Comparison of ENCODE assay signal across 26 cellular contexts in the genomic region with DNA sequence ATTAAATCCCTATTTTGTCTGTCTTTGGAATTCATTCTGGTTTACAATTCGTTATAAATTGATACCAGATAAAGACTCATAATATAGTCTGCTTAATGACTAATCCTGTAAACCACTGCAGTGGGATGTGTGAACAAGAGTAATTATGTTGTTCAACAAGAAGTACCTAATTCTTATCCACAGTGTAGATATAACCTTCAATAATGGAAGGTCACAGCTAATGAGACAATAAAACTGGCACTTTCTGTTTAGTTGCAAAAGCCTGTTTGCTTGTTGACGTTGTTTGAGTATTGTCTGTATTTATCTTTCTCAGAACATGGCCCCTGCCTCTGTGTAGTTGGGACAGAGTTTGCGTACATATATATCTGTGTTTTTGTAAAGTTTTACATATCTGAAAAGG. TPM values are rescaled to one million over a fixed set of nuclear protein-coding genes. Genes with fewer than 3 reads are reported as not detected.
DNase-seq lines count a peak whose midpoint lies in the region; ATAC-seq, FAIRE-seq and TF ChIP-seq lines count a peak whose summit lies in the region.
"Had no signal": no experiment of that assay in that cellular context is flagged by ENCODE, and none has a peak within 500 bp of the region (broad histone marks: within the 10 kb centered on the region; RNA-seq: fewer than 3 reads in every experiment).

No MANE protein-coding gene starts in this region.

- peaks cover 26% of the 10 kb centered on the region; the same call in 1 of the 3 replicates for H3K4me1 ChIP-seq in A549
- peaks cover 34 to 38% of the 10 kb centered on the region in 2 donors for H3K4me1 ChIP-seq in naive thymus-derived CD4-positive, alpha-beta T cell (ENCODE audit: control insufficient read depth in 2 of 2, insufficient read depth in 2 of 2, low read length in 2 of 2)
- H3K4me1 ChIP-seq: parathyroid adenoma, SJSA1 had no signal

- FAIRE-seq in A549 (lab: Jason Lieb, UNC) = peak; percentile 80
- FAIRE-seq: frontal cortex, G401.6 had no signal

- POLR2A ChIA-PET in A549 (lab: Yijun Ruan, JAX) = no interaction called here
- POLR2A ChIA-PET in naive thymus-derived CD4-positive, alpha-beta T cell (lab: Charles Lee) = no interaction called here

- 83% methylated on average over 3 of the region's 3 CpGs for WGBS in A549 (ENCODE audit: missing lambda C conversion rate)

- peaks cover 0 to 2% (median 0%) of the 10 kb centered on the region in 3 experiments for H3K36me3 ChIP-seq in naive thymus-derived CD4-positive, alpha-beta T cell (ENCODE audit: control insufficient read depth in 2 of 3, insufficient read depth in 3 of 3, low read length in 3 of 3)
- H3K36me3 ChIP-seq: upper lobe of left lung had no signal

- DNase-seq in NCI-H1105 treated with DMSO at 0.1 percent for 48 hours (lab: John Stamatoyannopoulos, UW) (peak; percentile 37), NCI-H1105 (lab: John Stamatoyannopoulos, UW) (no peak), A549 (ENCODE audit: low read depth in 1 of 2, low spot score in 1 of 2) (no peak), NCI-H748 treated with DMSO at 0.1 percent for 48 hours (lab: John Stamatoyannopoulos, UW) (peak; percentile 48), MV-4-11 (lab: John Stamatoyannopoulos, UW) (no peak)
- no peak for DNase-seq in naive thymus-derived CD4-positive, alpha-beta T cell
- DNase-seq in effector CD8-positive, alpha-beta T cell (lab: John Stamatoyannopoulos, UW) = no peak
- DNase-seq: activated CD4-positive, alpha-beta T cell treated with anti-CD3 and anti-CD28 coated beads for 48 hours; activated naive CD8-positive, alpha-beta T cell treated with anti-CD3 and anti-CD28 coated beads, Interleukin-2, amount 10 ng/mL, durations not matched to agents 7 days and 5 days; DMS53; effector memory CD4-positive, alpha-beta T cell; GOT3; hippocampal formation; left ventricle myocardium superior; MM.1S; naive thymus-derived CD8-positive, alpha-beta T cell; NCI-H1694 treated with DMSO at 0.1 percent for 48 hours; NCI-H2171 treated with DMSO at 0.1 percent for 48 hours; NCI-H524; upper lobe of left lung had no signal

- H3K4me1 Mint-ChIP-seq in naive thymus-derived CD4-positive, alpha-beta T cell = peaks cover 19 to 95% (median 87%) of the 10 kb centered on the region in 7 donors

- no peak for TF ChIP-seq CTCF in A549 (IDR thresholded peaks at IDR 0.05)

- H3K4me3 ChIP-seq in A549 = no peak overlapping the region
- H3K4me3 ChIP-seq in naive thymus-derived CD4-positive, alpha-beta T cell (ENCODE audit: low read length) = no peak overlapping the region
- H3K4me3 ChIP-seq: SJSA1, upper lobe of left lung had no signal

- peaks cover 0 to 5% (median 0%) of the 10 kb centered on the region in 5 donors for H3K36me3 Mint-ChIP-seq in naive thymus-derived CD4-positive, alpha-beta T cell

- no peak for ATAC-seq in A549
- ATAC-seq in naive thymus-derived CD4-positive, alpha-beta T cell = no peak
- no peak for ATAC-seq in GM18519 (IDR thresholded peaks at IDR 0.05; ENCODE audit: low FRiP score, unreplicated experiment)
- ATAC-seq: left ventricle myocardium superior; naive thymus-derived CD8-positive, alpha-beta T cell had no signal

- H3K27me3 ChIP-seq in naive thymus-derived CD4-positive, alpha-beta T cell (ENCODE audit: control insufficient read depth in 2 of 2, insufficient read depth in 2 of 2, low read length in 2 of 2) = no peaks in the 10 kb centered on the region
- H3K27me3 ChIP-seq: SJSA1, upper lobe of left lung had no signal

- H3K27ac ChIP-seq in A549 = no peak overlapping the region
- no peak overlapping the region for H3K27ac ChIP-seq in naive thymus-derived CD4-positive, alpha-beta T cell (ENCODE audit: low read depth, low read length)
- H3K27ac ChIP-seq: 22Rv1, parathyroid adenoma, SJSA1, upper lobe of left lung had no signal

- intact Hi-C loops in naive thymus-derived CD4-positive, alpha-beta T cell (cut with micrococcal nuclease) = no loop called here

- no peaks in the 10 kb centered on the region for H3K27me3 Mint-ChIP-seq in naive thymus-derived CD4-positive, alpha-beta T cell
- H3K27me3 Mint-ChIP-seq: activated naive CD8-positive, alpha-beta T cell treated with anti-CD3 and anti-CD28 coated beads, Interleukin-2, amount 10 ng/mL, durations not matched to agents 7 days and 5 days; naive thymus-derived CD8-positive, alpha-beta T cell had no signal

- H3K4me2 ChIP-seq in A549 = no peak overlapping the region

- H3K27ac Mint-ChIP-seq in naive thymus-derived CD4-positive, alpha-beta T cell = no peak overlapping the region
- H3K27ac Mint-ChIP-seq: activated naive CD8-positive, alpha-beta T cell treated with anti-CD3 and anti-CD28 coated beads, Interleukin-2, amount 10 ng/mL, durations not matched to agents 7 days and 5 days had no signal

- CTCF ChIA-PET in A549 (lab: Yijun Ruan, JAX) = interaction anchor here (1.4 to 1.6 kb wide), 2 partner anchors 12 to 26 kb away, joined by 3 to 4 read pairs; partner anchors contain the start of gene PIAS1
- CTCF ChIA-PET in naive thymus-derived CD4-positive, alpha-beta T cell (lab: Charles Lee) = no interaction called here

- H3K9me3 ChIP-seq in A549 = no peaks in the 10 kb centered on the region
- no peaks in the 10 kb centered on the region for H3K9me3 ChIP-seq in naive thymus-derived CD4-positive, alpha-beta T cell (ENCODE audit: control insufficient read depth in 2 of 3, low read length in 3 of 3)
- H3K9me3 ChIP-seq: SJSA1, upper lobe of left lung had no signal

- no peak for TF ChIP-seq EP300 in A549 (IDR thresholded peaks at IDR 0.05)

- TF ChIP-seq RAD21 in A549 (conservative IDR thresholded peaks at IDR 0.05 in 1 of 2, IDR thresholded peaks at IDR 0.05 in 1 of 2) = no peak

- no peak for TF ChIP-seq POLR2A in A549 (IDR thresholded peaks at IDR 0.05; ENCODE audit: low read length)

- H3K9me3 Mint-ChIP-seq in naive thymus-derived CD4-positive, alpha-beta T cell = no peaks in the 10 kb centered on the region
- H3K9me3 Mint-ChIP-seq: activated naive CD8-positive, alpha-beta T cell treated with anti-CD3 and anti-CD28 coated beads, Interleukin-2, amount 10 ng/mL, durations not matched to agents 7 days and 5 days; naive thymus-derived CD8-positive, alpha-beta T cell had no signal

- peak overlapping the region in 7 of 10 donors; percentile 11 to 48 (median 25) for H3K4me3 Mint-ChIP-seq in naive thymus-derived CD4-positive, alpha-beta T cell
- H3K4me3 Mint-ChIP-seq: activated naive CD8-positive, alpha-beta T cell treated with anti-CD3 and anti-CD28 coated beads, Interleukin-2, amount 10 ng/mL, durations not matched to agents 7 days and 5 days had no signal

TF ChIP-seq in A549, 52 proteins besides CTCF, POLR2A, EP300 and RAD21:
- TF ChIP-seq KDM1A (IDR thresholded peaks at IDR 0.05; ENCODE audit: low read depth) = no peak
- no peak for TF ChIP-seq GATA3 (IDR thresholded peaks at IDR 0.05; ENCODE audit: borderline replicate concordance)
- no peak for TF ChIP-seq HDAC2 (IDR thresholded peaks at IDR 0.05)
- TF ChIP-seq, protein P1, sequence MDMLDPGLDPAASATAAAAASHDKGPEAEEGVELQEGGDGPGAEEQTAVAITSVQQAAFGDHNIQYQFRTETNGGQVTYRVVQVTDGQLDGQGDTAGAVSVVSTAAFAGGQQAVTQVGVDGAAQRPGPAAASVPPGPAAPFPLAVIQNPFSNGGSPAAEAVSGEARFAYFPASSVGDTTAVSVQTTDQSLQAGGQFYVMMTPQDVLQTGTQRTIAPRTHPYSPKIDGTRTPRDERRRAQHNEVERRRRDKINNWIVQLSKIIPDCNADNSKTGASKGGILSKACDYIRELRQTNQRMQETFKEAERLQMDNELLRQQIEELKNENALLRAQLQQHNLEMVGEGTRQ (IDR thresholded peaks at IDR 0.05) = no peak
- no peak for TF ChIP-seq ESRRA (IDR thresholded peaks at IDR 0.05; ENCODE audit: borderline replicate concordance, low read length)

RNA-seq across cellular contexts. Expression of gene PIAS1, which starts 26.7 kb away (rescaled TPM):
- polyA plus RNA-seq in A549 (2011; rRNA removed) (49.5 and 53.7 TPM in 2 replicates), A549 (2017; fragmentation: RNase III; extraction: RNeasy Plus Mini Kit Qiagen cat#74134 plus additional on column Dnase treatment) (18.0 to 23.2 TPM (median 21.4 TPM) in 3 replicates)
- polyA plus RNA-seq in A549 (2012; cell fraction: cytosol; rRNA removed) = 15.7 and 16.1 TPM in 2 replicates
- 17.4 and 24.2 TPM in 2 replicates for polyA plus RNA-seq in A549 (2012; cell fraction: nucleus; rRNA removed)
- polyA minus RNA-seq in A549 (2011; rRNA and poly(A)+ RNA removed) = 97.3 and 119 TPM in 2 replicates
- total RNA-seq in naive thymus-derived CD4-positive, alpha-beta T cell = 100 to 1,000 TPM in 1 of 5 experiments, 10 to 100 TPM in 4; 41.3 to 103 (median 90.9) TPM
- 100 to 1,000 TPM; 154 to 155 TPM for polyA plus RNA-seq in naive thymus-derived CD4-positive, alpha-beta T cell

Comparison
In these comparisons a context has a peak if more than half of its experiments do, and no peak if none do; other contexts are left out.
1. DNase-seq: peak in NCI-H1105 treated with DMSO at 0.1 percent for 48 hours (single experiment) and NCI-H748 treated with DMSO at 0.1 percent for 48 hours (single experiment); none in NCI-H1105 (single experiment), A549 (0 of 2), naive thymus-derived CD4-positive, alpha-beta T cell (0 of 9), effector CD8-positive, alpha-beta T cell (single experiment) and MV-4-11 (single experiment).